In the genomic region with DNA sequence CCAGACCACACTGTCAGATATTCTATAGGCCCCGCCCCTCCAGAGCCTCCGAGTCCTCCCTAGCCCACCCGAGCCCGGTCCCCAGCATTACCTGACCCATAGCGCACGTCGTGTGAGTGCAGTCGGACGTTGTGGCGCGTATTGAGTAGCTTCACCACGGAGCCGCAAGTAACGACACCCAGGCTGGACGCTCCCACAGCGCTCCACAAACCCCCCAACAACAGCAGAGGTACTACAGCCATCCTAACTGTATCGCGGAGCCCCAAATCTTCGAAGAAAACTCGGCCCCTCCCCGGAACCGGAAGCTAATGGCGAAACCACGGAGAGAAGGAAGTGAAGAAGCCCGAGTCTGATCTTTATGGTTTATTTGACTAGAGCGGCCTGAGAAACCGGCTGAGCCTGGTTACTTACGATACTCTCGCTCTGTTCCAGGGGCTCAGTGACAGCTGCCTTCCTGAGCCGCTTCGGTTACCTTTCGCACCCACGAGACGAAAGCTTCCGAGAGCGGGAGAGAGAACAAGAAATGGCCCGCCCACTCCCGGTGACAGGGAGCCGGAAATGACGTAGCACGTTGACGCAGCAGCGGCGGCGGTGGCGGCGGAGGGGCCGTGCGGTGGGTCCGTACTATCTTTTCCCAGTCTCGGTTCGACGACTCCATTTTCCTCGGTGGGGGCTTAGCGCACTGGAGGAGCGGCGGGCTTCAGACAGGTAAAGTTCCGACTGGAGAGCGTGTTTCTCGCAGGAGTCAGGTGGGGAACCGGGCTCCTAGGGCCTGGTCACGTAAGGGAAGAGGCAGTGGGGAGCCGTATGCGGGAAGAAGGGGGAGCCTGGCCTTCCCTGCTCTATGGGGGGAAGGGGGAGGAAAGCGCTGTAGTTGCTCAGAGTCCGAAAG, we compare ENCODE assay signal across 1 cellular context.
A peak's percentile ranks its signal among the peaks of the same experiment; 100 is the strongest.
TF ChIP-seq lines count a peak whose summit lies in the region.

A gene with protein sequence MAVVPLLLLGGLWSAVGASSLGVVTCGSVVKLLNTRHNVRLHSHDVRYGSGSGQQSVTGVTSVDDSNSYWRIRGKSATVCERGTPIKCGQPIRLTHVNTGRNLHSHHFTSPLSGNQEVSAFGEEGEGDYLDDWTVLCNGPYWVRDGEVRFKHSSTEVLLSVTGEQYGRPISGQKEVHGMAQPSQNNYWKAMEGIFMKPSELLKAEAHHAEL (minus strand): TSS at position 272 of the 892 bp plus-strand sequence. CDS start 30 bp downstream, at position 242.
A gene (plus strand): TSS at position 571 of the 892 bp plus-strand sequence. CDS start 11,197 bp downstream, outside the sequence.

TF ChIP-seq in IMR-90, 13 proteins besides CTCF, POLR2A, EP300 and RAD21:
- TF ChIP-seq MAZ (IDR thresholded peaks at IDR 0.05; ENCODE audit: borderline replicate concordance, low read depth, low read length) = peak; percentile 66; the same call in 1 of the 2 replicates
- no peak for TF ChIP-seq SMC3 (IDR thresholded peaks at IDR 0.05; ENCODE audit: low read depth, low read length)
- no peak for TF ChIP-seq CHD1 (IDR thresholded peaks at IDR 0.05; ENCODE audit: low read depth, low read length)
- TF ChIP-seq, protein P1, sequence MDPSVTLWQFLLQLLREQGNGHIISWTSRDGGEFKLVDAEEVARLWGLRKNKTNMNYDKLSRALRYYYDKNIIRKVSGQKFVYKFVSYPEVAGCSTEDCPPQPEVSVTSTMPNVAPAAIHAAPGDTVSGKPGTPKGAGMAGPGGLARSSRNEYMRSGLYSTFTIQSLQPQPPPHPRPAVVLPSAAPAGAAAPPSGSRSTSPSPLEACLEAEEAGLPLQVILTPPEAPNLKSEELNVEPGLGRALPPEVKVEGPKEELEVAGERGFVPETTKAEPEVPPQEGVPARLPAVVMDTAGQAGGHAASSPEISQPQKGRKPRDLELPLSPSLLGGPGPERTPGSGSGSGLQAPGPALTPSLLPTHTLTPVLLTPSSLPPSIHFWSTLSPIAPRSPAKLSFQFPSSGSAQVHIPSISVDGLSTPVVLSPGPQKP (IDR thresholded peaks at IDR 0.05; ENCODE audit: borderline replicate concordance, low read depth, low read length) = no peak
- no peak for TF ChIP-seq CEBPB (IDR thresholded peaks at IDR 0.05; ENCODE audit: low read depth, low read length)
- no peak for TF ChIP-seq MAFK (IDR thresholded peaks at IDR 0.05; ENCODE audit: low read depth, low read length)
- peak; percentile 23; the same call in 1 of the 2 replicates for TF ChIP-seq FOS (IDR thresholded peaks at IDR 0.05; ENCODE audit: low read depth, low read length)
- peak; percentile 63; the same call in 1 of the 2 replicates for TF ChIP-seq MXI1 (IDR thresholded peaks at IDR 0.05; ENCODE audit: borderline replicate concordance, low read depth, low read length)
- TF ChIP-seq RFX5 (IDR thresholded peaks at IDR 0.05; ENCODE audit: low read depth, low read length) = no peak
- no peak for TF ChIP-seq NFE2L2 (IDR thresholded peaks at IDR 0.05; ENCODE audit: low read depth, low read length)
- TF ChIP-seq, protein P2, sequence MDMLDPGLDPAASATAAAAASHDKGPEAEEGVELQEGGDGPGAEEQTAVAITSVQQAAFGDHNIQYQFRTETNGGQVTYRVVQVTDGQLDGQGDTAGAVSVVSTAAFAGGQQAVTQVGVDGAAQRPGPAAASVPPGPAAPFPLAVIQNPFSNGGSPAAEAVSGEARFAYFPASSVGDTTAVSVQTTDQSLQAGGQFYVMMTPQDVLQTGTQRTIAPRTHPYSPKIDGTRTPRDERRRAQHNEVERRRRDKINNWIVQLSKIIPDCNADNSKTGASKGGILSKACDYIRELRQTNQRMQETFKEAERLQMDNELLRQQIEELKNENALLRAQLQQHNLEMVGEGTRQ (IDR thresholded peaks at IDR 0.05; ENCODE audit: low read depth, low read length) = 0 out of 2 replicates have a peak, but pooled peaks have one; percentile 5
- no peak for TF ChIP-seq BHLHE40 (IDR thresholded peaks at IDR 0.05; ENCODE audit: low read depth, low read length)
- no peak for TF ChIP-seq RCOR1 (IDR thresholded peaks at IDR 0.05; ENCODE audit: insufficient replicate concordance, low read length)
